In the genomic region with DNA sequence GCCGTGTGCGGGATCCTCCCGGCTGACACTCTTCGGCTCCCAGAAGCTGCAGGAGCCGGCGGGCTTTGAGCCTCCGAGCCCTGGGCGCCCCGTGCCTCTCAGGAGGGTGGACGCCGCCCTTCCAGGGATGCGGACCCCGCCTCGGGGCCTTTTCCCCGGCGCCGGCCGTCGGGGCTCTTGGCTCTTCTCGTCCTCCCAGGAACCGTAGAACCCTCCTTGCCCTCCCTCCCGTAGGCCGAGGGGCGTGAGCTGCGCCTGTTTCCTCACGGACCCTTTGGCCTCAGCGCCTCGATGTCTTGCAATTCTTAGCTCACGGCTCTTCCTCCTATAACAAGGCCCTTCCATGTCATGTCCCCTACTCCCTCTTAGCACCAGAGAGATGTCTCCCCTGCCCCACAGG, we compare ENCODE assay signal across 2 cellular contexts. TPM values are rescaled to one million over a fixed set of nuclear protein-coding genes. Genes with fewer than 3 reads are reported as not detected.
"Had no signal": no experiment of that assay in that cellular context is flagged by ENCODE, and none has a peak within 500 bp of the region (broad histone marks: within the 10 kb centered on the region; RNA-seq: fewer than 3 reads in every experiment).

No MANE protein-coding gene starts in this region.

RNA-seq across cellular contexts. Expression of gene RNU1-3, which starts 13.6 kb away (rescaled TPM):
- polyA plus RNA-seq: cardiac muscle cell, sigmoid colon had no signal

RNA-seq across cellular contexts. Expression of gene RNU1-4, which starts 60.0 kb away (rescaled TPM):
- polyA plus RNA-seq: cardiac muscle cell, sigmoid colon had no signal
